ENCODE assay signal across 25 cellular contexts in the genomic region with DNA sequence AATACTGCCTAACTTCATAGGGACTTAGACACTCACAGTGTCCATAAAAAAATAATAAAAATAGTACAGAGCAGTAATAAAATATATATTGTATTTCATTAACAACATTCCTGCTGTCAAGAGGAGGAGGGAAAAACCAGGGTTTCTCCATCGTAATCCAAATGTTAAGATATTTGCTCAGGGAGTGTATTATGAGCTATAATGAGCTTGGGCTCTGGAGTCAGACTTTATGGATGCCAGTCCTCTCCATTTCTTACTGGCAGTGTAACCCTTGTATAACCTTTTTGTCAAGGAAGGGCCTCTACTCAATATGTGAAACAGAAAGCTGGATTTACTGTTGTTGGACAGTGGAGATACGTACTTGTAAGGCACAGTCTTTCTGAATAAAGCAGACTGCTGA. TPM values are rescaled to one million over a fixed set of nuclear protein-coding genes. Genes with fewer than 3 reads are reported as not detected.
DNase-seq lines count a peak whose midpoint lies in the region; ATAC-seq and TF ChIP-seq lines count a peak whose summit lies in the region.
"Had no signal": no experiment of that assay in that cellular context is flagged by ENCODE, and none has a peak within 500 bp of the region (broad histone marks: within the 10 kb centered on the region; RNA-seq: fewer than 3 reads in every experiment).

No MANE protein-coding gene starts in this region.

- peak; percentile 37 for ATAC-seq in omental fat pad (ENCODE audit: low FRiP score)
- no peak for ATAC-seq in GM19463 (IDR thresholded peaks at IDR 0.05; ENCODE audit: unreplicated experiment)
- ATAC-seq: A549; activated naive CD4-positive, alpha-beta T cell treated with anti-CD3 and anti-CD28 coated beads, Interleukin-2, amount 50 U/mL, for 72 hours; naive thymus-derived CD8-positive, alpha-beta T cell; right cardiac atrium; Right ventricle myocardium inferior; stimulated activated naive CD8-positive, alpha-beta T cell treated with anti-CD3 and anti-CD28 coated beads, Interleukin-15, amount 100 ng/mL, for 72 hours had no signal

- 0 out of 2 replicates have a peak overlapping the region, but pooled peaks have one; percentile 2 for H3K27ac ChIP-seq in 22Rv1
- H3K27ac ChIP-seq: A549, heart left ventricle, tibial artery had no signal

- peak; percentile 49 for DNase-seq in NCI-H69 (lab: John Stamatoyannopoulos, UW)
- peak; percentile 5 for DNase-seq in fibroblast of pulmonary artery (ENCODE audit: low read depth)
- DNase-seq in omental fat pad (ENCODE audit: low spot score): no peak
- DNase-seq in germinal center (ENCODE audit: low spot score): no peak
- no peak for DNase-seq in SIG-M5 treated with dmso at 0.1 percent for 504 hours (lab: John Stamatoyannopoulos, UW; ENCODE audit: unreplicated experiment)
- no peak for DNase-seq in endothelial cell (ENCODE audit: low spot score)
- DNase-seq: activated B cell treated with CpG ODN at 0.5 μM for 24 hours; activated CD4-positive, alpha-beta T cell treated with anti-CD3 and anti-CD28 coated beads, Interleukin-2, amount 50 U/mL, for 4 hours; anterior cingulate cortex; CD8-positive, alpha-beta memory T cell; DMS153; heart left ventricle; MV-4-11; naive thymus-derived CD8-positive, alpha-beta T cell; NCI-H2171; right cardiac atrium; stimulated activated naive CD8-positive, alpha-beta T cell treated with anti-CD3 and anti-CD28 coated beads, Interleukin-15, amount 100 ng/mL, for 72 hours; T1000; tibial artery had no signal

- TF ChIP-seq CTCF in 22Rv1 (IDR thresholded peaks at IDR 0.05): no peak
- TF ChIP-seq CTCF in fibroblast of pulmonary artery (IDR thresholded peaks at IDR 0.05; ENCODE audit: low read length, missing control alignments): no peak
- no peak for TF ChIP-seq CTCF in omental fat pad (IDR thresholded peaks at IDR 0.05)
- no peak for TF ChIP-seq CTCF in endothelial cell (IDR thresholded peaks at IDR 0.05; ENCODE audit: unreplicated experiment)

- no peaks in the 10 kb centered on the region for H3K36me3 Mint-ChIP-seq in endothelial cell (ENCODE audit: low read depth, unreplicated experiment)

- H3K4me3 Mint-ChIP-seq in endothelial cell (ENCODE audit: unreplicated experiment): no peak overlapping the region
- H3K4me3 Mint-ChIP-seq: activated B cell treated with CpG ODN at 0.5 μM for 24 hours; activated T-helper 1 cell treated with anti-CD3 and anti-CD28 coated beads, Interleukin-12 subunit alpha, Interleukin-12 subunit beta, Interleukin-2, Interleukin-4 antibody, amounts not matched to agents 30 ng/mL and 10 ng/mL and 1 ng/mL, durations not matched to agents 14 hours and 24 hours and 36 hours; naive thymus-derived CD8-positive, alpha-beta T cell; stimulated activated naive CD8-positive, alpha-beta T cell treated with anti-CD3 and anti-CD28 coated beads, Interleukin-15, amount 100 ng/mL, for 72 hours had no signal

- H3K4me3 ChIP-seq in fibroblast of pulmonary artery (replicated peaks; ENCODE audit: low read depth, low read length): no peak overlapping the region
- H3K4me3 ChIP-seq: A549, heart left ventricle, tibial artery had no signal

- H3K27me3 Mint-ChIP-seq in endothelial cell (ENCODE audit: unreplicated experiment): no peaks in the 10 kb centered on the region
- H3K27me3 Mint-ChIP-seq: activated B cell treated with CpG ODN at 0.5 μM for 24 hours; CD8-positive, alpha-beta memory T cell; naive thymus-derived CD8-positive, alpha-beta T cell; stimulated activated naive CD8-positive, alpha-beta T cell treated with anti-CD3 and anti-CD28 coated beads, Interleukin-15, amount 100 ng/mL, for 72 hours had no signal

- H3K4me1 Mint-ChIP-seq in endothelial cell (ENCODE audit: unreplicated experiment): no peaks in the 10 kb centered on the region

- H3K27ac Mint-ChIP-seq in endothelial cell (ENCODE audit: unreplicated experiment): no peak overlapping the region
- H3K27ac Mint-ChIP-seq: activated B cell treated with CpG ODN at 0.5 μM for 24 hours; activated naive CD4-positive, alpha-beta T cell treated with anti-CD3 and anti-CD28 coated beads, Interleukin-2, amount 50 U/mL, for 72 hours; activated T-helper 1 cell treated with anti-CD3 and anti-CD28 coated beads, Interleukin-12 subunit alpha, Interleukin-12 subunit beta, Interleukin-2, Interleukin-4 antibody, amounts not matched to agents 30 ng/mL and 10 ng/mL and 1 ng/mL, durations not matched to agents 14 hours and 24 hours and 36 hours; stimulated activated naive CD8-positive, alpha-beta T cell treated with anti-CD3 and anti-CD28 coated beads, Interleukin-15, amount 100 ng/mL, for 72 hours had no signal

- no peaks in the 10 kb centered on the region for H3K9me3 Mint-ChIP-seq in endothelial cell (ENCODE audit: unreplicated experiment)
- H3K9me3 Mint-ChIP-seq: activated B cell treated with CpG ODN at 0.5 μM for 24 hours; activated naive CD4-positive, alpha-beta T cell treated with anti-CD3 and anti-CD28 coated beads, Interleukin-2, amount 50 U/mL, for 72 hours; activated T-helper 1 cell treated with anti-CD3 and anti-CD28 coated beads, Interleukin-12 subunit alpha, Interleukin-12 subunit beta, Interleukin-2, Interleukin-4 antibody, amounts not matched to agents 30 ng/mL and 10 ng/mL and 1 ng/mL, durations not matched to agents 14 hours and 24 hours and 36 hours; CD8-positive, alpha-beta memory T cell; naive thymus-derived CD8-positive, alpha-beta T cell; stimulated activated naive CD8-positive, alpha-beta T cell treated with anti-CD3 and anti-CD28 coated beads, Interleukin-15, amount 100 ng/mL, for 72 hours had no signal

RNA-seq across cellular contexts. Expression of a gene that starts 56.3 kb away (rescaled TPM):
- total RNA-seq in omental fat pad (10 to 100 TPM; 15.9 to 24.9 (median 19.3) TPM), endothelial cell (ENCODE audit: unreplicated experiment) (26.1 TPM)

RNA-seq across cellular contexts. Expression of a gene that starts 56.6 kb away (rescaled TPM):
- total RNA-seq in omental fat pad: 10 to 100 TPM; 47.5 to 86.9 (median 59.7) TPM
- total RNA-seq in endothelial cell (ENCODE audit: unreplicated experiment): 99.2 TPM

Comparison
In these comparisons a context has a peak if more than half of its experiments do, and no peak if none do; other contexts are left out.
1. DNase-seq: peak in NCI-H69 (single experiment) and fibroblast of pulmonary artery (single experiment); none in omental fat pad (single experiment), germinal center (single experiment), SIG-M5 treated with dmso at 0.1 percent for 504 hours (single experiment) and endothelial cell (single experiment).